Comparison of ENCODE assay signal across 8 cellular contexts in genomic region chr10:126598009-126598408, GRCh38.
DNase-seq lines count a peak whose midpoint lies in the region; ATAC-seq, FAIRE-seq and TF ChIP-seq lines count a peak whose summit lies in the region.

No MANE protein-coding gene starts in this region.

- DNase-seq in activated CD4-positive, alpha-beta T cell treated with anti-CD3 and anti-CD28 coated beads for 36 hours = peak; percentile 35
- no peak for DNase-seq in activated CD4-positive, alpha-beta T cell treated with anti-CD3 and anti-CD28 coated beads for 4 hours
- DNase-seq in RKO (ENCODE audit: low spot score) = peak; percentile 45
- DNase-seq in fibroblast of the aortic adventitia (ENCODE audit: low read depth) = peak; percentile 47
- peak; percentile 18 for DNase-seq in small intestine

- TF ChIP-seq CTCF in fibroblast of the aortic adventitia (IDR thresholded peaks at IDR 0.05; ENCODE audit: insufficient read depth, low read length) = peak; percentile 64

- peaks cover under 1% of the 10 kb centered on the region for H3K9me3 Mint-ChIP-seq in activated CD4-positive, alpha-beta T cell treated with anti-CD3 and anti-CD28 coated beads for 36 hours (ENCODE audit: low read depth)

- H3K4me1 Mint-ChIP-seq in activated CD4-positive, alpha-beta T cell treated with anti-CD3 and anti-CD28 coated beads for 36 hours = no peaks in the 10 kb centered on the region

- H3K27ac Mint-ChIP-seq in activated CD4-positive, alpha-beta T cell treated with anti-CD3 and anti-CD28 coated beads for 36 hours = no peak overlapping the region

- WGBS in small intestine, 3 donors = 13 to 31% (median 26%) methylated on average over 3 of the region's 3 CpGs

- H3K4me3 Mint-ChIP-seq in activated CD4-positive, alpha-beta T cell treated with anti-CD3 and anti-CD28 coated beads for 36 hours = no peak overlapping the region

- POLR2A ChIA-PET in activated CD4-positive, alpha-beta T cell treated with anti-CD3 and anti-CD28 coated beads for 36 hours (lab: Charles Lee) = no interaction called here

- no peaks in the 10 kb centered on the region for H3K9me3 ChIP-seq in small intestine (ENCODE audit: control insufficient read depth, low read depth)

- H3K27me3 Mint-ChIP-seq in activated CD4-positive, alpha-beta T cell treated with anti-CD3 and anti-CD28 coated beads for 36 hours = peaks cover 2% of the 10 kb centered on the region

- intact Hi-C loops in activated CD4-positive, alpha-beta T cell treated with anti-CD3 and anti-CD28 coated beads for 36 hours (cut with DNase I, micrococcal nuclease) = loop anchor here (2.0 to 5.0 kb wide), 2 partner anchors 615 to 616 kb away; no protein-coding TSS in a partner anchor

- H3K27me3 ChIP-seq in small intestine (ENCODE audit: control insufficient read depth in 2 of 2, insufficient read depth in 2 of 2, low read length in 2 of 2) = no peaks in the 10 kb centered on the region

- H3K36me3 ChIP-seq in small intestine (ENCODE audit: control insufficient read depth in 2 of 2, insufficient read depth in 2 of 2, low read length in 2 of 2) = no peaks in the 10 kb centered on the region

- H3K36me3 Mint-ChIP-seq in activated CD4-positive, alpha-beta T cell treated with anti-CD3 and anti-CD28 coated beads for 36 hours (ENCODE audit: low read depth) = no peaks in the 10 kb centered on the region

- ATAC-seq in activated CD4-positive, alpha-beta T cell treated with anti-CD3 and anti-CD28 coated beads for 36 hours = peak; percentile 44
- ATAC-seq in HG02642 (IDR thresholded peaks at IDR 0.05; ENCODE audit: poor library complexity, unreplicated experiment) (peak; percentile 71), HG02763 (IDR thresholded peaks at IDR 0.05; ENCODE audit: unreplicated experiment) (no peak), GM18861 (IDR thresholded peaks at IDR 0.05; ENCODE audit: unreplicated experiment) (no peak)

- H3K4me1 ChIP-seq in small intestine (ENCODE audit: control insufficient read depth in 2 of 2, insufficient read depth in 1 of 2, low read depth in 1 of 2, low read length in 1 of 2) = no peaks in the 10 kb centered on the region

- H3K27ac ChIP-seq in small intestine (ENCODE audit: low read depth in 1 of 2, low read length in 1 of 2) = no peak overlapping the region

- H3K4me3 ChIP-seq in fibroblast of the aortic adventitia (ENCODE audit: low read depth, low read length) (no peak overlapping the region), small intestine (ENCODE audit: low read depth in 1 of 2, low read length in 2 of 2) (no peak overlapping the region)

- no peak for FAIRE-seq in small intestine (lab: Jason Lieb, UNC)

- CTCF ChIA-PET in activated CD4-positive, alpha-beta T cell treated with anti-CD3 and anti-CD28 coated beads for 36 hours (lab: Charles Lee) = no interaction called here

Comparison
In these comparisons a context has a peak if more than half of its experiments do, and no peak if none do; other contexts are left out.
1. DNase-seq: peak in activated CD4-positive, alpha-beta T cell treated with anti-CD3 and anti-CD28 coated beads for 36 hours (single experiment), RKO (single experiment), fibroblast of the aortic adventitia (single experiment) and small intestine (single experiment); none in activated CD4-positive, alpha-beta T cell treated with anti-CD3 and anti-CD28 coated beads for 4 hours (0 of 2).
2. ATAC-seq: peak in activated CD4-positive, alpha-beta T cell treated with anti-CD3 and anti-CD28 coated beads for 36 hours (single experiment) and HG02642 (single experiment); none in HG02763 (single experiment) and GM18861 (single experiment).